ENCODE assay signal across 1 cellular context in the genomic region with DNA sequence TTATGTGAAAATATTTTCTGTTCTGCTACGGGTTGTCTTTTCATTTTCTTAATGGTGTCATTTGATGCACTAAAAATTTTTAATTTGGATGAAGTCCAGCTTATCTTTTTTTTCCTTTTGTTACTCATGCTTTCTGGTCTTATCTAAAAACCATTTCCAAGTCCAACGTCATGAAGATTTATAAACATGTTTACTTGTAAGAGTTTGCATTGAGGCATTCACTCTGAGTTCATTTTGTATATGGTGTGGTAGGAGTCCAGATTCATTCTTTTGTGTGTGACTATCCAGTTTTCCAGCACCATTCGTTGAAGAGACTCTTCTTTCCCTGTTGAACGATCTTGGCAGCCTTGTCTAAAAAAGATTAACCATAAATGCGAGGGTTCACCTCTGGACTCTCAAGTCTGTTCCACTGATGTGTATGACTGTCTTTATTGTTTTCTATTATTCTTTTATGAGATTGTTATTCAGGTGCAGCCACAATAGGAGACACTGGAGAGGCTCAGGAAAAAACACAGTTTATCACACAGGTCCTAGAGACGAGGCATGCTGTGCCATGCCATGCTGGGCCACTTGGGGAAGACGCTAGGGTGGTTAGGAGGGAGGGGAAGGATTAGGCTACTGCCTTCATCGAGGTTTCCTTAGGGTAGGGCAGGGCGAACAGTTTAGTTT.
TF ChIP-seq lines count a peak whose summit lies in the region.

No MANE protein-coding gene starts in this region.

TF ChIP-seq in K562, 482 proteins besides CTCF, POLR2A, EP300 and RAD21:
- TF ChIP-seq NFIX (CRISPR knock-in tag; IDR thresholded peaks at IDR 0.05; ENCODE audit: low read depth): no peak
- no peak for TF ChIP-seq EZH2 (IDR thresholded peaks at IDR 0.05; ENCODE audit: borderline replicate concordance, low read depth, low read length)
- peak; percentile 38; the same call in 1 of the 2 replicates for TF ChIP-seq NFIC (IDR thresholded peaks at IDR 0.05)
- peak; percentile 51 for TF ChIP-seq MEIS2 (IDR thresholded peaks at IDR 0.05; ENCODE audit: partially characterized antibody)
- TF ChIP-seq KDM1A (IDR thresholded peaks at IDR 0.05): no peak
- no peak for TF ChIP-seq NCOA1 (IDR thresholded peaks at IDR 0.05; ENCODE audit: low read depth)
- TF ChIP-seq FOSL1 (tag; conservative IDR thresholded peaks at IDR 0.05): peak; percentile 59
